16 cellular contexts compared by ENCODE assay signal in genomic region chr1:51952638-51953037, GRCh38. TPM values are rescaled to one million over a fixed set of nuclear protein-coding genes. Genes with fewer than 3 reads are reported as not detected.
DNase-seq lines count a peak whose midpoint lies in the region; ATAC-seq, FAIRE-seq and TF ChIP-seq lines count a peak whose summit lies in the region.
"Had no signal": no experiment of that assay in that cellular context is flagged by ENCODE, and none has a peak within 500 bp of the region (broad histone marks: within the 10 kb centered on the region; RNA-seq: fewer than 3 reads in every experiment).

No MANE protein-coding gene starts in this region.

- no peaks in the 10 kb centered on the region for H3K36me3 ChIP-seq in GM12878 (ENCODE audit: control insufficient read depth in 2 of 2, insufficient read depth in 2 of 2, low read length in 1 of 2)
- H3K36me3 ChIP-seq: HAP-1 had no signal

- no peaks in the 10 kb centered on the region for H4K20me1 ChIP-seq in GM12878 (ENCODE audit: control insufficient read depth, insufficient read depth)

- TF ChIP-seq CTCF in GM20000 (IDR thresholded peaks at IDR 0.05; ENCODE audit: extremely low read depth, missing control alignments) (no peak), GM12878 (IDR thresholded peaks at IDR 0.05 in 2 of 3, conservative IDR thresholded peaks at IDR 0.05 in 1 of 3; ENCODE audit: control insufficient read depth in 2 of 3, extremely low read depth in 1 of 3, insufficient read depth in 1 of 3, low read depth in 3 of 3, low read length in 3 of 3) (no peak), RWPE1 (conservative IDR thresholded peaks at IDR 0.05; ENCODE audit: low read depth) (no peak)

- no peak overlapping the region for H3K4me2 ChIP-seq in GM12878 (ENCODE audit: control insufficient read depth, insufficient read depth)
- H3K4me2 ChIP-seq: PC-9 had no signal

- H3K4me3 ChIP-seq in GM12878: no peak overlapping the region
- H3K4me3 ChIP-seq: HAP-1, PC-9 had no signal

- TF ChIP-seq EP300 in GM12878 (IDR thresholded peaks at IDR 0.05; ENCODE audit: borderline replicate concordance in 1 of 2, control insufficient read depth in 1 of 2, low read depth in 2 of 2, low read length in 2 of 2): no peak

- peaks cover 14% of the 10 kb centered on the region; the same call in 1 of the 2 replicates for H3K4me1 ChIP-seq in GM12878 (ENCODE audit: control insufficient read depth, insufficient read depth, low read length)
- H3K4me1 ChIP-seq: HAP-1 had no signal

- no peak for FAIRE-seq in GM12878 (lab: Jason Lieb, UNC)
- FAIRE-seq: G401.6 had no signal

- H3K27ac ChIP-seq in GM12878 (ENCODE audit: control insufficient read depth, insufficient read depth) (no peak overlapping the region), RWPE1 (no peak overlapping the region)
- H3K27ac ChIP-seq: PC-9 had no signal

- no peak for DNase-seq in activated naive CD8-positive, alpha-beta T cell treated with anti-CD3 and anti-CD28 coated beads, Interleukin-2, amount 50 U/mL, for 24 hours
- no peak for DNase-seq in activated naive CD8-positive, alpha-beta T cell treated with anti-CD3 and anti-CD28 coated beads for 36 hours
- DNase-seq in GM20000 (ENCODE audit: low spot score): peak; percentile 29
- no peak for DNase-seq in GM12878 (ENCODE audit: low read depth, low spot score)
- no peak for DNase-seq in NCI-H526 (lab: John Stamatoyannopoulos, UW)
- no peak for DNase-seq in RWPE1 (ENCODE audit: low spot score)
- no peak for DNase-seq in NCI-H1105 treated with DMSO at 0.1 percent for 48 hours (lab: John Stamatoyannopoulos, UW)
- DNase-seq: CD4-positive, CD25-positive, alpha-beta regulatory T cell; DMS79; NCI-H1048; NCI-H1694 treated with DMSO at 0.1 percent for 48 hours; NCI-H748 treated with DMSO at 0.1 percent for 48 hours; PC-9 had no signal

- CTCF ChIA-PET in GM12878 (lab: Yijun Ruan, JAX): interaction anchor here (1.0 to 6.0 kb wide), 2 partner anchors 9 to 13 kb away, joined by 3 to 22 read pairs; no protein-coding TSS in a partner anchor
- CTCF ChIA-PET in RWPE1 (lab: Yijun Ruan, JAX): no interaction called here

- RAD21 ChIA-PET in GM12878 (lab: Charles Lee; ENCODE audit: unreplicated experiment): interaction anchor here (1.2 to 1.8 kb wide), 2 partner anchors 16 to 24 kb away, joined by 3 read pairs; no protein-coding TSS in a partner anchor

- H3K27me3 ChIP-seq in GM12878 (replicated peaks in 1 of 2; ENCODE audit: control insufficient read depth in 2 of 2, insufficient read depth in 2 of 2, low read length in 1 of 2): no peaks in the 10 kb centered on the region

- POLR2A ChIA-PET in GM12878 (lab: Charles Lee): interaction anchor here (0.5 to 1.5 kb wide), 2 partner anchors 21 to 33 kb away, joined by 3 to 4 read pairs; no protein-coding TSS in a partner anchor
- POLR2A ChIA-PET in RWPE1 (lab: Yijun Ruan, JAX; ENCODE audit: low non-redundant PET): no interaction called here

- in situ Hi-C loops in GM12878 (cut with MboI): no loop called here

- no peak for ATAC-seq in activated naive CD8-positive, alpha-beta T cell treated with anti-CD3 and anti-CD28 coated beads, Interleukin-2, amount 50 U/mL, for 24 hours
- peak; percentile 63 for ATAC-seq in GM12878
- ATAC-seq in HG03280 (IDR thresholded peaks at IDR 0.05; ENCODE audit: unreplicated experiment): no peak

- intact Hi-C loops in GM12878 (cut with micrococcal nuclease; ENCODE audit: unreplicated experiment): no loop called here

- no peaks in the 10 kb centered on the region for H3K79me2 ChIP-seq in GM12878 (ENCODE audit: control insufficient read depth, insufficient read depth, low read length)

- BruUV-seq in GM12878 (replicated peaks; lab: Mats Ljungman, UMichigan): no TSS peak

- H3K27me3 Mint-ChIP-seq in activated naive CD8-positive, alpha-beta T cell treated with anti-CD3 and anti-CD28 coated beads, Interleukin-2, amount 50 U/mL, for 24 hours: peaks cover 6% of the 10 kb centered on the region
- H3K27me3 Mint-ChIP-seq in activated naive CD8-positive, alpha-beta T cell treated with anti-CD3 and anti-CD28 coated beads for 36 hours: peaks cover 4% of the 10 kb centered on the region

- SMC1A ChIA-PET in GM12878 (lab: Charles Lee; ENCODE audit: uncharacterized antibody, unreplicated experiment): interaction anchor here (0.5 to 9.1 kb wide), 11 partner anchors 8 to 735 kb away, joined by 3 to 66 read pairs (median 5); no protein-coding TSS in a partner anchor

- 0% methylated on average over 1 of the region's 1 CpG for WGBS in GM12878 (ENCODE audit: insufficient coverage, insufficient replicate concordance, low lambda C conversion rate, missing lambda C conversion rate)

- no peak for TF ChIP-seq RAD21 in GM12878 (IDR thresholded peaks at IDR 0.05; ENCODE audit: insufficient read depth, low read depth, low read length)

- H3K9me3 Mint-ChIP-seq in activated naive CD8-positive, alpha-beta T cell treated with anti-CD3 and anti-CD28 coated beads, Interleukin-2, amount 50 U/mL, for 24 hours: no peaks in the 10 kb centered on the region
- H3K9me3 Mint-ChIP-seq in activated naive CD8-positive, alpha-beta T cell treated with anti-CD3 and anti-CD28 coated beads for 36 hours: no peaks in the 10 kb centered on the region

- no peak overlapping the region for H3K9ac ChIP-seq in GM12878 (ENCODE audit: control insufficient read depth, insufficient read depth, low read length)

- H3K4me1 Mint-ChIP-seq in activated naive CD8-positive, alpha-beta T cell treated with anti-CD3 and anti-CD28 coated beads, Interleukin-2, amount 50 U/mL, for 24 hours: peaks cover 14% of the 10 kb centered on the region
- peaks cover 8% of the 10 kb centered on the region for H3K4me1 Mint-ChIP-seq in activated naive CD8-positive, alpha-beta T cell treated with anti-CD3 and anti-CD28 coated beads for 36 hours
- H3K4me1 Mint-ChIP-seq: CD4-positive, CD25-positive, alpha-beta regulatory T cell had no signal

- TF ChIP-seq POLR2A in GM12878 (IDR thresholded peaks at IDR 0.05; ENCODE audit: low read depth, low read length): no peak

- no peak overlapping the region for H2AFZ ChIP-seq in GM12878 (ENCODE audit: control insufficient read depth, low read depth, low read length)
- H2AFZ ChIP-seq: PC-9 had no signal

- no peaks in the 10 kb centered on the region; the same call in 2 of the 3 replicates for H3K9me3 ChIP-seq in GM12878 (replicated peaks; ENCODE audit: control insufficient read depth, insufficient read depth, low read length)

- H3K4me3 Mint-ChIP-seq in activated naive CD8-positive, alpha-beta T cell treated with anti-CD3 and anti-CD28 coated beads, Interleukin-2, amount 50 U/mL, for 24 hours: peak overlapping the region; percentile 35
- H3K4me3 Mint-ChIP-seq in activated naive CD8-positive, alpha-beta T cell treated with anti-CD3 and anti-CD28 coated beads for 36 hours: no peak overlapping the region
- H3K4me3 Mint-ChIP-seq: CD4-positive, CD25-positive, alpha-beta regulatory T cell had no signal

- no peaks in the 10 kb centered on the region for H3K36me3 Mint-ChIP-seq in activated naive CD8-positive, alpha-beta T cell treated with anti-CD3 and anti-CD28 coated beads, Interleukin-2, amount 50 U/mL, for 24 hours (ENCODE audit: low read depth)
- H3K36me3 Mint-ChIP-seq in activated naive CD8-positive, alpha-beta T cell treated with anti-CD3 and anti-CD28 coated beads for 36 hours: no peaks in the 10 kb centered on the region
- H3K36me3 Mint-ChIP-seq: CD4-positive, CD25-positive, alpha-beta regulatory T cell had no signal

- peak overlapping the region; percentile 68 for H3K27ac Mint-ChIP-seq in activated naive CD8-positive, alpha-beta T cell treated with anti-CD3 and anti-CD28 coated beads, Interleukin-2, amount 50 U/mL, for 24 hours
- H3K27ac Mint-ChIP-seq in activated naive CD8-positive, alpha-beta T cell treated with anti-CD3 and anti-CD28 coated beads for 36 hours: no peak overlapping the region
- H3K27ac Mint-ChIP-seq: CD4-positive, CD25-positive, alpha-beta regulatory T cell had no signal

RNA-seq across cellular contexts. Expression of gene RAB3B, which starts 37.9 kb away (rescaled TPM):
- total RNA-seq in activated naive CD8-positive, alpha-beta T cell treated with anti-CD3 and anti-CD28 coated beads for 36 hours: under 1 TPM; 0.06 to 0.08 TPM
- 0.64 and 0.69 TPM in 2 replicates for total RNA-seq in GM12878 (2013; cell fraction: nucleolus; rRNA removed)
- total RNA-seq in GM12878 (2014; rRNA removed) (0.22 and 0.28 TPM in 2 replicates), GM12878 (2014; rRNA removed; fragmentation: Illumina TruSeq; extraction: Trizol) (0.28 and 0.31 TPM in 2 replicates), GM12878 (2021) (0.21 and 0.28 TPM in 2 replicates)
- 0.08 TPM for polyA plus RNA-seq in GM12878 (2011; ENCODE audit: low read depth)
- polyA plus RNA-seq in GM12878 (2011; rRNA removed) (0.26 and 0.29 TPM in 2 replicates), GM12878 (2014; fragmentation: Illumina TruSeq; extraction: Trizol) (0.32 and 0.35 TPM in 2 replicates), GM12878 (2014; fragmentation: Nextera tagmentation; extraction: Ambion mirVana) (under 1 TPM; 0.05 to 0.11 TPM), GM12878 (2014; rRNA removed) (0.20 and 0.24 TPM in 2 replicates), GM12878 (2016; fragmentation: Nextera tagmentation; extraction: Ambion mirVana) (under 1 TPM; 0.09 to 0.13 TPM)
- 0.15 TPM in 2 replicates for polyA plus RNA-seq in GM12878 (2011; cell fraction: cytosol; rRNA removed)
- polyA plus RNA-seq in GM12878 (2011; cell fraction: nucleus; rRNA removed): 0.35 and 0.39 TPM in 2 replicates
- polyA plus RNA-seq in GM12878 (2012): 0.11 and 0.13 TPM in 2 replicates
- polyA minus RNA-seq in GM12878 (2011; rRNA and poly(A)+ RNA removed): 0.29 and 0.41 TPM in 2 replicates
- 0.13 TPM in 1 of 2 replicates, not detected in the other for polyA minus RNA-seq in GM12878 (2011; cell fraction: cytosol; rRNA and poly(A)+ RNA removed)
- 0.10 and 0.12 TPM in 2 replicates for polyA minus RNA-seq in GM12878 (2011; cell fraction: nucleus; rRNA and poly(A)+ RNA removed)
- total RNA-seq: CD4-positive, CD25-positive, alpha-beta regulatory T cell had no signal
- polyA plus RNA-seq: CD4-positive, CD25-positive, alpha-beta regulatory T cell had no signal
